Comparison of ENCODE assay signal across 10 cellular contexts in the genomic region with DNA sequence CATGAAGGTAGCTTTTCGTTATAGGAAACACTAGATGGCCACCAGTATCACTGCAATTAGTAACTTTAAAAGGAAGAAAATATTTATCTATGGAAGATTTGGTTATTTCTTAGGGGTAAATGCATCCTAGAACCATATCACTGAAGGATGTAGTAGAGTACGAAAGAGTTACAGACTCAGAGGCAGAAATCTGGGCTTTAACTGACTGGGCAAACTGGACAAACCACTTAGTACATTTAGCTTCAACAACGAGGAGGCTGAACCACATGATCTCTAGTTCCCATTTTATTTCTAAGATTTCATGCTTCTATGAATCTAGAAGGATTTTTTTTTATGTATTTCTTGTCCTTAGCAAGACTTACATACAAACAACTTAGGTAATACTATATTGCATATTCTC.
"Had no signal": no experiment of that assay in that cellular context is flagged by ENCODE, and none has a peak within 500 bp of the region (broad histone marks: within the 10 kb centered on the region; RNA-seq: fewer than 3 reads in every experiment).

No MANE protein-coding gene starts in this region.

- H3K36me3 ChIP-seq: HAP-1 had no signal

- H3K9ac ChIP-seq: GM23248 had no signal

- H3K4me3 ChIP-seq: GM23248, HAP-1 had no signal

- H3K4me1 ChIP-seq: HAP-1 had no signal

- H3K4me1 Mint-ChIP-seq: IgD-negative memory B cell had no signal

- H3K9me3 Mint-ChIP-seq: HFFc6 had no signal

- DNase-seq: GM23248, GOT3, H7, HFFc6, KBM-7 had no signal

- H3K4me3 Mint-ChIP-seq: HFFc6, IgD-negative memory B cell had no signal

- ATAC-seq: HCT116, HepG2 had no signal

- H3K27ac Mint-ChIP-seq: HFFc6, IgD-negative memory B cell had no signal

- H2AFZ ChIP-seq: GM23248 had no signal

- H3K27ac ChIP-seq: GM23248, HL-60 had no signal

- H3K9me3 ChIP-seq: HAP-1 had no signal
